In the genomic region with DNA sequence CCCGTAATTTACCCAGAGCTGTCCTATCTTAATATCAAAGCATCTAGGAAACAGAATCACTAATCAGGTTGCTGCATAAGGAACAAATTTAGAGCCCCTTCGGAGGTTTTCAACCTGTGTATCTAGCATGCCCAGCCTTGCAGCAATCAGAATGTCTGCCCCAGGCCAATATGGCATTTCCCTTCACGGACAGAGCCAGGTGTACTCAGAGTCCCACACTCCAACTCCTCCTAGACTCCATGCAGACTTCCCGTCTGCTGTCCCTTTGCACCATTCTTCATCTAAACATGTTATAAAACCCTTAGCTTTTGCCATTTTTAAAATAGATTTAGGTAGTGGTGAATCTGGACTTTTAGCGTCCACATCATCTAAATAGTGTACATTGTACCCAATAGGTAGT, we compare ENCODE assay signal across 37 cellular contexts.
"Had no signal": no experiment of that assay in that cellular context is flagged by ENCODE, and none has a peak within 500 bp of the region (broad histone marks: within the 10 kb centered on the region; RNA-seq: fewer than 3 reads in every experiment).

No MANE protein-coding gene starts in this region.

- H3K4me1 Mint-ChIP-seq: activated naive CD4-positive, alpha-beta T cell treated with anti-CD3 and anti-CD28 coated beads, Interleukin-2, amount 10 ng/mL, durations not matched to agents 7 days and 5 days; activated naive CD4-positive, alpha-beta T cell treated with anti-CD3 and anti-CD28 coated beads, Interleukin-2, amount 50 U/mL, for 24 hours; activated naive CD8-positive, alpha-beta T cell treated with anti-CD3 and anti-CD28 coated beads for 36 hours; activated naive CD8-positive, alpha-beta T cell treated with anti-CD3 and anti-CD28 coated beads, Interleukin-2, amount 50 U/mL, for 24 hours; activated T-helper 17 cell treated with anti-CD3 and anti-CD28 coated beads, Interleukin-2, amount 50 U/mL, for 72 hours; brain; central memory CD8-positive, alpha-beta T cell had no signal

- H3K4me1 ChIP-seq: body of pancreas, breast epithelium had no signal

- H3K9me3 Mint-ChIP-seq: activated naive CD4-positive, alpha-beta T cell treated with anti-CD3 and anti-CD28 coated beads for 36 hours; activated naive CD4-positive, alpha-beta T cell treated with anti-CD3 and anti-CD28 coated beads, Interleukin-2, amount 10 ng/mL, durations not matched to agents 7 days and 5 days; activated naive CD4-positive, alpha-beta T cell treated with anti-CD3 and anti-CD28 coated beads, Interleukin-2, amount 50 U/mL, for 24 hours; activated naive CD4-positive, alpha-beta T cell treated with anti-CD3 and anti-CD28 coated beads, Interleukin-2, amount 50 U/mL, for 72 hours; activated naive CD8-positive, alpha-beta T cell treated with anti-CD3 and anti-CD28 coated beads for 36 hours; activated naive CD8-positive, alpha-beta T cell treated with anti-CD3 and anti-CD28 coated beads, Interleukin-2, amount 10 ng/mL, durations not matched to agents 7 days and 5 days; activated naive CD8-positive, alpha-beta T cell treated with anti-CD3 and anti-CD28 coated beads, Interleukin-2, amount 50 U/mL, for 24 hours; activated T-cell treated with anti-CD3 and anti-CD28 coated beads, Interleukin-2, amount 50 U/mL, for 24 hours; activated T-cell treated with anti-CD3 and anti-CD28 coated beads, Interleukin-2, amount 50 U/mL, for 4 hours; activated T-cell treated with anti-CD3 and anti-CD28 coated beads, Interleukin-2, amount 50 U/mL, for 72 hours; activated T-helper 1 cell treated with anti-CD3 and anti-CD28 coated beads, Interleukin-12 subunit alpha, Interleukin-12 subunit beta, Interleukin-2, Interleukin-4 antibody, amounts not matched to agents 30 ng/mL and 10 ng/mL and 1 ng/mL, durations not matched to agents 14 hours and 24 hours and 36 hours; activated T-helper 17 cell treated with anti-CD3 and anti-CD28 coated beads, Interleukin-2, amount 50 U/mL, for 72 hours; activated T-helper 2 cell treated with anti-CD3 and anti-CD28 coated beads, Interferon-gamma antibody, Interleukin-2, Interleukin-4, amounts not matched to agents 10 μg/mL and 5 μg/mL and 100 μg/mL, durations not matched to agents 14 hours and 24 hours and 36 hours; central memory CD8-positive, alpha-beta T cell had no signal

- H3K27ac Mint-ChIP-seq: activated naive CD4-positive, alpha-beta T cell treated with anti-CD3 and anti-CD28 coated beads for 36 hours; activated naive CD4-positive, alpha-beta T cell treated with anti-CD3 and anti-CD28 coated beads, Interleukin-2, amount 10 ng/mL, durations not matched to agents 7 days and 5 days; activated naive CD4-positive, alpha-beta T cell treated with anti-CD3 and anti-CD28 coated beads, Interleukin-2, amount 50 U/mL, for 24 hours; activated naive CD4-positive, alpha-beta T cell treated with anti-CD3 and anti-CD28 coated beads, Interleukin-2, amount 50 U/mL, for 72 hours; activated naive CD8-positive, alpha-beta T cell; activated naive CD8-positive, alpha-beta T cell treated with anti-CD3 and anti-CD28 coated beads for 36 hours; activated naive CD8-positive, alpha-beta T cell treated with anti-CD3 and anti-CD28 coated beads, Interleukin-2, amount 10 ng/mL, durations not matched to agents 7 days and 5 days; activated naive CD8-positive, alpha-beta T cell treated with anti-CD3 and anti-CD28 coated beads, Interleukin-2, amount 50 U/mL, for 24 hours; activated T-cell treated with anti-CD3 and anti-CD28 coated beads, Interleukin-2, amount 50 U/mL, for 24 hours; activated T-cell treated with anti-CD3 and anti-CD28 coated beads, Interleukin-2, amount 50 U/mL, for 72 hours; activated T-helper 1 cell treated with anti-CD3 and anti-CD28 coated beads, Interleukin-12 subunit alpha, Interleukin-12 subunit beta, Interleukin-2, Interleukin-4 antibody, amounts not matched to agents 30 ng/mL and 10 ng/mL and 1 ng/mL, durations not matched to agents 14 hours and 24 hours and 36 hours; activated T-helper 17 cell treated with anti-CD3 and anti-CD28 coated beads, Interleukin-2, amount 50 U/mL, for 72 hours; activated T-helper 2 cell treated with anti-CD3 and anti-CD28 coated beads, Interferon-gamma antibody, Interleukin-2, Interleukin-4, amounts not matched to agents 10 μg/mL and 5 μg/mL and 100 μg/mL, durations not matched to agents 14 hours and 24 hours and 36 hours; brain had no signal

- H3K27me3 Mint-ChIP-seq: activated naive CD4-positive, alpha-beta T cell treated with anti-CD3 and anti-CD28 coated beads, Interleukin-2, amount 10 ng/mL, durations not matched to agents 7 days and 5 days; activated naive CD4-positive, alpha-beta T cell treated with anti-CD3 and anti-CD28 coated beads, Interleukin-2, amount 50 U/mL, for 24 hours; activated naive CD8-positive, alpha-beta T cell; activated naive CD8-positive, alpha-beta T cell treated with anti-CD3 and anti-CD28 coated beads for 36 hours; activated naive CD8-positive, alpha-beta T cell treated with anti-CD3 and anti-CD28 coated beads, Interleukin-2, amount 10 ng/mL, durations not matched to agents 7 days and 5 days; activated naive CD8-positive, alpha-beta T cell treated with anti-CD3 and anti-CD28 coated beads, Interleukin-2, amount 50 U/mL, for 24 hours; activated T-cell treated with anti-CD3 and anti-CD28 coated beads, Interleukin-2, amount 50 U/mL, for 24 hours; activated T-helper 17 cell treated with anti-CD3 and anti-CD28 coated beads, Interleukin-2, amount 50 U/mL, for 72 hours; brain; central memory CD8-positive, alpha-beta T cell had no signal

- H3K36me3 Mint-ChIP-seq: activated naive CD4-positive, alpha-beta T cell treated with anti-CD3 and anti-CD28 coated beads, Interleukin-2, amount 10 ng/mL, durations not matched to agents 7 days and 5 days; activated naive CD4-positive, alpha-beta T cell treated with anti-CD3 and anti-CD28 coated beads, Interleukin-2, amount 50 U/mL, for 24 hours; activated naive CD4-positive, alpha-beta T cell treated with anti-CD3 and anti-CD28 coated beads, Interleukin-2, amount 50 U/mL, for 72 hours; activated naive CD8-positive, alpha-beta T cell treated with anti-CD3 and anti-CD28 coated beads for 36 hours had no signal

- H3K27me3 ChIP-seq: adrenal gland, ascending aorta, body of pancreas, brain microvascular endothelial cell, breast epithelium, cardiac muscle cell had no signal

- DNase-seq: activated effector memory CD4-positive, alpha-beta T cell treated with anti-CD3 and anti-CD28 coated beads, Interleukin-2, amount 50 U/mL, for 16 hours; activated gamma-delta T cell; activated gamma-delta T cell treated with Interleukin-2 at 50 U/mL for 16 hours; activated naive CD4-positive, alpha-beta T cell; activated naive CD4-positive, alpha-beta T cell treated with anti-CD3 and anti-CD28 coated beads for 36 hours; activated naive CD4-positive, alpha-beta T cell treated with anti-CD3 and anti-CD28 coated beads, Interleukin-2, amount 10 ng/mL, durations not matched to agents 7 days and 5 days; activated naive CD4-positive, alpha-beta T cell treated with anti-CD3 and anti-CD28 coated beads, Interleukin-2, amount 50 U/mL, for 16 hours; activated naive CD4-positive, alpha-beta T cell treated with Interleukin-2 at 50 U/mL for 16 hours; activated naive CD8-positive, alpha-beta T cell treated with anti-CD3 and anti-CD28 coated beads for 36 hours; activated naive CD8-positive, alpha-beta T cell treated with anti-CD3 and anti-CD28 coated beads, Interleukin-2, amount 10 ng/mL, durations not matched to agents 7 days and 5 days; activated naive CD8-positive, alpha-beta T cell treated with anti-CD3 and anti-CD28 coated beads, Interleukin-2, amount 50 U/mL, for 24 hours; activated T-cell treated with anti-CD3 and anti-CD28 coated beads for 4 hours; activated T-cell treated with anti-CD3 and anti-CD28 coated beads, Interleukin-2, amount 50 U/mL, for 1 hour; activated T-cell treated with anti-CD3 and anti-CD28 coated beads, Interleukin-2, amount 50 U/mL, for 24 hours; activated T-cell treated with anti-CD3 and anti-CD28 coated beads, Interleukin-2, amount 50 U/mL, for 4 hours; activated T-cell treated with anti-CD3 and anti-CD28 coated beads, Interleukin-2, amount 50 U/mL, for 48 hours; activated T-cell treated with anti-CD3 and anti-CD28 coated beads, Interleukin-2, amount 50 U/mL, for 72 hours; adrenal gland; amniotic stem cell; amygdala; anterior cingulate cortex; aorta; body of pancreas; brain microvascular endothelial cell; central memory CD4-positive, alpha-beta T cell; cerebellar nuclear complex had no signal

- H3K4me3 ChIP-seq: adrenal gland, ascending aorta, body of pancreas, breast epithelium, cardiac muscle cell had no signal

- H3K27ac ChIP-seq: adrenal gland, ascending aorta, body of pancreas, brain microvascular endothelial cell, breast epithelium, cardiac muscle cell had no signal

- H3K4me3 Mint-ChIP-seq: activated naive CD4-positive, alpha-beta T cell treated with anti-CD3 and anti-CD28 coated beads for 36 hours; activated naive CD4-positive, alpha-beta T cell treated with anti-CD3 and anti-CD28 coated beads, Interleukin-2, amount 10 ng/mL, durations not matched to agents 7 days and 5 days; activated naive CD4-positive, alpha-beta T cell treated with anti-CD3 and anti-CD28 coated beads, Interleukin-2, amount 50 U/mL, for 24 hours; activated naive CD8-positive, alpha-beta T cell; activated naive CD8-positive, alpha-beta T cell treated with anti-CD3 and anti-CD28 coated beads for 36 hours; activated naive CD8-positive, alpha-beta T cell treated with anti-CD3 and anti-CD28 coated beads, Interleukin-2, amount 10 ng/mL, durations not matched to agents 7 days and 5 days; activated naive CD8-positive, alpha-beta T cell treated with anti-CD3 and anti-CD28 coated beads, Interleukin-2, amount 50 U/mL, for 24 hours; activated T-cell treated with anti-CD3 and anti-CD28 coated beads, Interleukin-2, amount 50 U/mL, for 24 hours; activated T-cell treated with anti-CD3 and anti-CD28 coated beads, Interleukin-2, amount 50 U/mL, for 4 hours; activated T-cell treated with anti-CD3 and anti-CD28 coated beads, Interleukin-2, amount 50 U/mL, for 72 hours; activated T-helper 1 cell treated with anti-CD3 and anti-CD28 coated beads, Interleukin-12 subunit alpha, Interleukin-12 subunit beta, Interleukin-2, Interleukin-4 antibody, amounts not matched to agents 30 ng/mL and 10 ng/mL and 1 ng/mL, durations not matched to agents 14 hours and 24 hours and 36 hours; activated T-helper 17 cell treated with anti-CD3 and anti-CD28 coated beads, Interleukin-2, amount 50 U/mL, for 72 hours; brain; central memory CD8-positive, alpha-beta T cell had no signal

- H3K36me3 ChIP-seq: adrenal gland, ascending aorta, brain microvascular endothelial cell, breast epithelium, cardiac muscle cell had no signal

- H3K9me3 ChIP-seq: adrenal gland, ascending aorta, body of pancreas, breast epithelium had no signal
